Comparison of ENCODE assay signal across 8 cellular contexts in the genomic region with DNA sequence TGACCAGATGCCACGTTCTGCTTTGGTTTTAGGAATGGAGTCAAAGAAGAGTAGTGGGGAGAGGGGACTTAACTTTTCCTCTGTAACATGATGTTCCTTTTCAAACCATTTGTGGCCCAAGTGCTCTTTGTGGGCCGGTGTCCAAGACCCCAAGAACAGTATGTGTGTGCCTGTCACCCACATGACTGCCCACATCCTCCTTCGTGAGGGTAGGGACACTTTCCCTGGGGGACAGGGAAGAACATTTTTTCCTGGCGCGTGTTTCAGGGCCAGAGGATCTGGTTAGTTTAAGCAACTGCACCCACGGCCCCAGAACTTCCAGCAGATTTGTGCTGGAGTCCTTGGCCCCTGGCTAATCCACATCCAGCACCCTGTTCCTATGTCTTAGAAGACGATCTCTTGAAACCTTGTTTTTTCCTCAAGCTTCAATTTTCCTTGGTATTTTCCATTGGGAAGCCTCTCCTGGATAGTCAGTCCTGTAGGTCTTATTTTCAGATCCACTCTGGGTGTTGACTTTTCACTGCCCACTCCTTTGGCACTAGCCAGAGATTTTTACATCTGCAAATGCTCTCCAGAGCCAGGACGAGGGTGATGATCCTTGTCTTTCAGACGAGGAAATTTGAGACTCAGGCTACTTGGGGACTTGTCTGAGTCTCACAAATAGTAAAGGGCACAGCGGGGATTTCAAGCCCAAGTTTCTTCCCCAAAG. TPM values are rescaled to one million over a fixed set of nuclear protein-coding genes. Genes with fewer than 3 reads are reported as not detected.
A peak's percentile ranks its signal among the peaks of the same experiment; 100 is the strongest.
DNase-seq lines count a peak whose midpoint lies in the region; ATAC-seq and TF ChIP-seq lines count a peak whose summit lies in the region.
"Had no signal": no experiment of that assay in that cellular context is flagged by ENCODE, and none has a peak within 500 bp of the region (broad histone marks: within the 10 kb centered on the region; RNA-seq: fewer than 3 reads in every experiment).

No MANE protein-coding gene starts in this region.

- no peak overlapping the region for H4K5ac ChIP-seq in IMR-90 (ENCODE audit: low read depth, low read length)

- peaks cover 47 to 77% of the 10 kb centered on the region in 2 experiments for H3K79me1 ChIP-seq in IMR-90 (ENCODE audit: low read depth in 1 of 2, low read length in 2 of 2)

- peak; percentile 22; the same call in 1 of the 2 replicates for ATAC-seq in IMR-90 (ENCODE audit: low read depth)
- ATAC-seq in right lobe of liver: peak in 3 of 4 donors; percentile 9 to 16 (median 14)

- H3K27ac ChIP-seq in IMR-90 (ENCODE audit: insufficient read depth, low read length) (no peak overlapping the region), right lobe of liver (peak overlapping the region in 2 of 3 donors; percentile 13 to 42), stomach smooth muscle (ENCODE audit: low read length) (peak overlapping the region; percentile 96)

- H3K9ac ChIP-seq in IMR-90 (ENCODE audit: low read depth, low read length) (no peak overlapping the region), adipocyte (ENCODE audit: low read length) (peak overlapping the region; percentile 48), stomach smooth muscle (ENCODE audit: low read length in 2 of 2) (peak overlapping the region in 1 of 2 donors; percentile 62)

- no peak overlapping the region for H2BK15ac ChIP-seq in IMR-90 (ENCODE audit: low read depth, low read length)

- H4K8ac ChIP-seq in IMR-90 (ENCODE audit: low read depth in 2 of 2, low read length in 2 of 2): no peak overlapping the region

- no peak overlapping the region for H2BK120ac ChIP-seq in IMR-90 (ENCODE audit: low read depth, low read length)

- 17% methylated on average over 2 of the region's 10 CpGs; no CpG with 5 or more reads in 1 of the 2 experiments for WGBS in IMR-90 (ENCODE audit: extremely low coverage in 2 of 2, insufficient read length in 1 of 2), 2 experiments
- 68% methylated on average over 6 of the region's 10 CpGs for WGBS in right lobe of liver (ENCODE audit: insufficient coverage, low coverage, low lambda C conversion rate, missing lambda C conversion rate)

- no peak overlapping the region for H2BK20ac ChIP-seq in IMR-90 (ENCODE audit: low read depth, low read length)

- H3K4me3 ChIP-seq in IMR-90 (ENCODE audit: insufficient read depth, low read depth, low read length) (no peak overlapping the region), adipocyte (ENCODE audit: low read length) (peak overlapping the region; percentile 27), right lobe of liver (no peak overlapping the region), stomach smooth muscle (ENCODE audit: low read length in 2 of 2) (peak overlapping the region; percentile 29 to 55), Caco-2 (ENCODE audit: low read depth, low read length) (no peak overlapping the region)

- no peaks in the 10 kb centered on the region for H3K9me3 Mint-ChIP-seq in Caco-2 (ENCODE audit: unreplicated experiment)

- no peak overlapping the region for H3K4me3 Mint-ChIP-seq in Caco-2 (ENCODE audit: unreplicated experiment)

- peaks cover 25% of the 10 kb centered on the region for H3K9me1 ChIP-seq in IMR-90 (ENCODE audit: insufficient read depth, low read length)

- DNase-seq in IMR-90 (no peak), adipocyte (ENCODE audit: low read depth) (no peak), right lobe of liver (no peak), T1000 (lab: John Stamatoyannopoulos, UW) (no peak), Caco-2 (no peak), NCI-H1417 treated with DMSO at 0.1 percent for 48 hours (lab: John Stamatoyannopoulos, UW) (no peak)
- DNase-seq: NCI-H345 had no signal

- H3K4me1 Mint-ChIP-seq in Caco-2 (ENCODE audit: low read depth, unreplicated experiment): peaks cover 6% of the 10 kb centered on the region

- CTCF ChIA-PET in IMR-90 (lab: Yijun Ruan, JAX) (interaction anchor here (0.6 to 1.5 kb wide), 2 partner anchors 9 to 85 kb away, joined by 4 read pairs; no protein-coding TSS in a partner anchor), Caco-2 (lab: Charles Lee) (interaction anchor here (0.6 kb wide), 1 partner anchor 35 kb away, joined by 3 read pairs; a partner anchor contains a TSS)

- H3K9me3 ChIP-seq in IMR-90 (ENCODE audit: control insufficient read depth, insufficient read depth, low read length): no peaks in the 10 kb centered on the region
- H3K9me3 ChIP-seq in adipocyte (ENCODE audit: control insufficient read depth, low read length): no peaks in the 10 kb centered on the region
- no peaks in the 10 kb centered on the region for H3K9me3 ChIP-seq in right lobe of liver
- no peaks in the 10 kb centered on the region for H3K9me3 ChIP-seq in stomach smooth muscle (ENCODE audit: control insufficient read depth in 2 of 2, low read length in 2 of 2)
- no peaks in the 10 kb centered on the region for H3K9me3 ChIP-seq in Caco-2

- in situ Hi-C loops in IMR-90 (cut with MboI; ENCODE audit: low sequenced_read_pairs): no loop called here

- POLR2A ChIA-PET in IMR-90 (lab: Charles Lee; ENCODE audit: unreplicated experiment) (no interaction called here), Caco-2 (lab: Charles Lee) (no interaction called here)

- H3K14ac ChIP-seq in IMR-90 (replicated peaks; ENCODE audit: low read depth, low read length): no peak overlapping the region

- no peak overlapping the region for H4K91ac ChIP-seq in IMR-90 (ENCODE audit: insufficient read depth, low read depth, low read length)

- H3K27me3 Mint-ChIP-seq in Caco-2 (ENCODE audit: insufficient read depth, unreplicated experiment): no peaks in the 10 kb centered on the region

- H3K36me3 Mint-ChIP-seq in Caco-2 (ENCODE audit: insufficient read depth, unreplicated experiment): peaks cover 99% of the 10 kb centered on the region

- no peak overlapping the region for H3K23ac ChIP-seq in IMR-90 (ENCODE audit: low read depth, low read length)

- H3K36me3 ChIP-seq in IMR-90 (ENCODE audit: control insufficient read depth, insufficient read depth, low read length) (peaks cover 77% of the 10 kb centered on the region), adipocyte (ENCODE audit: control insufficient read depth, insufficient read depth, low read length, severe bottlenecking) (peaks cover 87% of the 10 kb centered on the region), right lobe of liver (peaks cover 7 to 80% (median 34%) of the 10 kb centered on the region in 4 donors), stomach smooth muscle (ENCODE audit: control insufficient read depth in 2 of 2, insufficient read depth in 2 of 2, low read length in 2 of 2) (peaks cover 41 to 58% of the 10 kb centered on the region in 2 donors), Caco-2 (ENCODE audit: control insufficient read depth, insufficient read depth, low read length) (peaks cover 14% of the 10 kb centered on the region)

- no peak overlapping the region for H2AFZ ChIP-seq in IMR-90 (replicated peaks; ENCODE audit: low read length, poor library complexity)

- no TSS peak for BruUV-seq in IMR-90 (replicated peaks; lab: Mats Ljungman, UMichigan)
- no TSS peak for BruUV-seq in Caco-2 (replicated peaks; lab: Mats Ljungman, UMichigan)

- peak overlapping the region; percentile 2 for H2AK9ac ChIP-seq in IMR-90 (replicated peaks; ENCODE audit: low read depth, low read length, poor library complexity)

- no peak overlapping the region for H3K27ac Mint-ChIP-seq in Caco-2 (ENCODE audit: unreplicated experiment)

- TF ChIP-seq POLR2A in IMR-90 (IDR thresholded peaks at IDR 0.05; ENCODE audit: low read depth, low read length) (no peak), right lobe of liver (IDR thresholded peaks at IDR 0.05) (no peak)

- H2BK5ac ChIP-seq in IMR-90 (ENCODE audit: low read depth, low read length, poor library complexity, severe bottlenecking): no peak overlapping the region

- no peak for TF ChIP-seq RAD21 in IMR-90 (IDR thresholded peaks at IDR 0.05; ENCODE audit: low read length)

- dilution Hi-C loops in IMR-90 (cut with HindIII; ENCODE audit: low sequenced_read_pairs, unreplicated experiment): no loop called here

- no peak for TF ChIP-seq CTCF in IMR-90 (conservative IDR thresholded peaks at IDR 0.05; ENCODE audit: low read depth, low read length)
- TF ChIP-seq CTCF in right lobe of liver (IDR thresholded peaks at IDR 0.05): no peak
- TF ChIP-seq CTCF in Caco-2 (IDR thresholded peaks at IDR 0.05; ENCODE audit: insufficient read depth in 1 of 2, low read depth in 1 of 2, low read length in 1 of 2, severe bottlenecking in 1 of 2, unreplicated experiment in 1 of 2): no peak

- H3K4me2 ChIP-seq in IMR-90 (ENCODE audit: low read depth, low read length): no peak overlapping the region

- no peak overlapping the region for H3K4ac ChIP-seq in IMR-90 (ENCODE audit: low read depth, low read length)

- intact Hi-C loops in IMR-90 (cut with micrococcal nuclease) (loop anchor here (1.0 kb wide), 1 partner anchor 24 kb away; no protein-coding TSS in a partner anchor), right lobe of liver (cut with DNase I) (no loop called here), Caco-2 (cut with micrococcal nuclease; ENCODE audit: unreplicated experiment) (no loop called here)

- H3K4me1 ChIP-seq in IMR-90 (ENCODE audit: control insufficient read depth, insufficient read depth, low read length): peaks cover 24% of the 10 kb centered on the region
- H3K4me1 ChIP-seq in adipocyte (ENCODE audit: control insufficient read depth, insufficient read depth, low read length): peaks cover 30% of the 10 kb centered on the region
- no peaks in the 10 kb centered on the region for H3K4me1 ChIP-seq in right lobe of liver
- peaks cover 55% of the 10 kb centered on the region for H3K4me1 ChIP-seq in stomach smooth muscle (ENCODE audit: control insufficient read depth, insufficient read depth, low read length)
- H3K4me1 ChIP-seq in Caco-2: peaks cover 13% of the 10 kb centered on the region

- 0 out of 2 replicates have a peak overlapping the region, but pooled peaks have one; percentile 27 for H2AK5ac ChIP-seq in IMR-90 (ENCODE audit: low read depth, low read length)

- peaks cover 59% of the 10 kb centered on the region for H4K20me1 ChIP-seq in IMR-90 (ENCODE audit: insufficient read depth, low read length)

- no peak overlapping the region for H3K18ac ChIP-seq in IMR-90 (ENCODE audit: low read depth, low read length)

- H3K27me3 ChIP-seq in IMR-90 (ENCODE audit: control insufficient read depth, insufficient read depth, low read length): no peaks in the 10 kb centered on the region
- no peaks in the 10 kb centered on the region for H3K27me3 ChIP-seq in adipocyte (replicated peaks; ENCODE audit: control insufficient read depth, insufficient read depth, low read length)
- no peaks in the 10 kb centered on the region for H3K27me3 ChIP-seq in right lobe of liver
- H3K27me3 ChIP-seq in stomach smooth muscle (ENCODE audit: control insufficient read depth in 1 of 2, insufficient read depth in 2 of 2, low read length in 2 of 2): no peaks in the 10 kb centered on the region
- no peaks in the 10 kb centered on the region for H3K27me3 ChIP-seq in Caco-2 (replicated peaks; ENCODE audit: control insufficient read depth, insufficient read depth, low read length)

- no peak overlapping the region for H3K56ac ChIP-seq in IMR-90 (ENCODE audit: extremely low read depth, insufficient read depth, low read length)

RNA-seq across cellular contexts. Expression of a gene that starts 10.8 kb away (rescaled TPM):
- total RNA-seq in IMR-90 (2012; rRNA removed) (4.1 and 5.8 TPM in 2 replicates), right lobe of liver (1 to 10 TPM; 4.6 to 7.2 (median 6.9) TPM), Caco-2 (2022) (47.1 and 47.8 TPM in 2 replicates)
- 11.0 and 11.9 TPM in 2 replicates for polyA plus RNA-seq in IMR-90 (2012; rRNA removed)
- polyA plus RNA-seq in IMR-90 (2012; cell fraction: cytosol; rRNA removed): 8.9 and 11.5 TPM in 2 replicates
- polyA plus RNA-seq in IMR-90 (2012; cell fraction: nucleus; rRNA removed; ENCODE audit: low replicate concordance): 14.3 and 15.7 TPM in 2 replicates

RNA-seq across cellular contexts. Expression of a gene that starts 35.0 kb away (rescaled TPM):
- total RNA-seq in IMR-90 (2012; rRNA removed): 50.7 and 56.1 TPM in 2 replicates
- 67.3 and 68.1 TPM in 2 replicates for polyA plus RNA-seq in IMR-90 (2012; rRNA removed)
- polyA plus RNA-seq in IMR-90 (2012; cell fraction: cytosol; rRNA removed): 51.7 and 53.7 TPM in 2 replicates
- 65.4 and 102 TPM in 2 replicates for polyA plus RNA-seq in IMR-90 (2012; cell fraction: nucleus; rRNA removed; ENCODE audit: low replicate concordance)
- total RNA-seq in right lobe of liver: 10 to 100 TPM; 53.5 to 70.0 (median 61.8) TPM
- total RNA-seq in Caco-2 (2022): 322 and 324 TPM in 2 replicates

RNA-seq across cellular contexts. Expression of a gene that starts 54.5 kb away (rescaled TPM):
- 3.2 and 3.9 TPM in 2 replicates for total RNA-seq in IMR-90 (2012; rRNA removed)
- polyA plus RNA-seq in IMR-90 (2012; rRNA removed): 26.7 and 27.8 TPM in 2 replicates
- polyA plus RNA-seq in IMR-90 (2012; cell fraction: cytosol; rRNA removed): 26.6 and 36.6 TPM in 2 replicates
- polyA plus RNA-seq in IMR-90 (2012; cell fraction: nucleus; rRNA removed; ENCODE audit: low replicate concordance): 47.5 and 90.5 TPM in 2 replicates
- 10 to 100 TPM in 2 of 6 experiments, 1 to 10 TPM in 4; 4.9 to 19.1 (median 8.5) TPM for total RNA-seq in right lobe of liver
- total RNA-seq in Caco-2 (2022): 15.0 and 15.3 TPM in 2 replicates

Comparison
In these comparisons a context has a peak if more than half of its experiments do, and no peak if none do; other contexts are left out.
1. H3K4me3 ChIP-seq: peak in adipocyte (single experiment) and stomach smooth muscle (2 of 2); none in IMR-90 (single experiment), right lobe of liver (0 of 3) and Caco-2 (single experiment).